In the genomic region with DNA sequence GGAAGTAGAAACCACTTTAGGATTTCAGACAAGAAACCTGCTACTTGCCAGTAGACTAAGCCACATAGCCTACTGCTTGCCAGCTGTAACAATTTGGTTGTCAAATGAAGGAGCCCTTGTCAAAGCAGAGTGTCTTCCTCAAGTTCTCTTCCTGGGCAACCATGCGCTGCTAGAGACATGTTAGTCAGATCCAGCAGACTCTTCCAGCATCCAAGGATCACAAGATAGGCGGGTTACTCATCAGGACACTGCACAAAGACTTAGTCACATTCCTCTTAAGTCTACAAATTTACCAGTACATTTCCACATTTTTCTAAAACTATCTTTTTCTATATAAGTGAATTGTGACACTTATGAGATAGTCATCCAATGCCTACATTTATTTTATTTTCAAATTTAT, we compare ENCODE assay signal across 1 cellular context.
TF ChIP-seq lines count a peak whose summit lies in the region.

No MANE protein-coding gene starts in this region.

TF ChIP-seq in IMR-90, 13 proteins besides CTCF, POLR2A, EP300 and RAD21:
- TF ChIP-seq FOS (IDR thresholded peaks at IDR 0.05; ENCODE audit: low read depth, low read length) (0 out of 2 replicates have a peak, but pooled peaks have one; percentile 31), CEBPB (IDR thresholded peaks at IDR 0.05; ENCODE audit: low read depth, low read length) (0 out of 2 replicates have a peak, but pooled peaks have one; percentile 8), RCOR1 (IDR thresholded peaks at IDR 0.05; ENCODE audit: insufficient replicate concordance, low read length) (no peak)
